In genomic region chr9:4303002-4303401, GRCh38 we compare ENCODE assay signal across 21 cellular contexts. TPM values are rescaled to one million over a fixed set of nuclear protein-coding genes. Genes with fewer than 3 reads are reported as not detected.
DNase-seq lines count a peak whose midpoint lies in the region; ATAC-seq and TF ChIP-seq lines count a peak whose summit lies in the region.
"Had no signal": no experiment of that assay in that cellular context is flagged by ENCODE, and none has a peak within 500 bp of the region (broad histone marks: within the 10 kb centered on the region; RNA-seq: fewer than 3 reads in every experiment).

No MANE protein-coding gene starts in this region.

- peak overlapping the region; percentile 51 for H3K4me2 ChIP-seq in skeletal muscle satellite cell (ENCODE audit: low read length)
- H3K4me2 ChIP-seq: neural progenitor cell had no signal

- DNase-seq in right lobe of liver, result no peak
- peak; percentile 30 for DNase-seq in fibroblast of gingiva (ENCODE audit: low read depth)
- no peak for DNase-seq in HEK293T (ENCODE audit: extremely low spot score)
- DNase-seq in gastrocnemius medialis, result no peak
- DNase-seq: activated CD4-positive, alpha-beta T cell treated with anti-CD3 and anti-CD28 coated beads, Interleukin-2, amount 10 ng/mL, durations not matched to agents 7 days and 5 days; activated effector memory CD4-positive, alpha-beta T cell treated with anti-CD3 and anti-CD28 coated beads, Interleukin-2, amount 50 U/mL, for 16 hours; aorta; CD4-positive, CD25-positive, alpha-beta regulatory T cell; DMS53; KBM-7; mucosa of descending colon; NCI-H2029; NCI-H446 treated with DMSO at 0.1 percent for 48 hours; RPMI8226; SW 1271 had no signal

- H3K27me3 ChIP-seq in liver (ENCODE audit: control insufficient read depth in 4 of 4, insufficient read depth in 4 of 4, low read length in 3 of 4) (no peaks in the 10 kb centered on the region), right lobe of liver (no peaks in the 10 kb centered on the region), skeletal muscle satellite cell (ENCODE audit: control insufficient read depth, insufficient read depth, low read length) (no peaks in the 10 kb centered on the region), gastrocnemius medialis (no peaks in the 10 kb centered on the region)

- H3K4me3 ChIP-seq in liver (ENCODE audit: low read depth in 1 of 3, low read length in 3 of 3) (no peak overlapping the region), right lobe of liver (no peak overlapping the region), skeletal muscle satellite cell (ENCODE audit: low read length) (peak overlapping the region; percentile 16), gastrocnemius medialis (no peak overlapping the region)
- H3K4me3 ChIP-seq: mucosa of descending colon, neural progenitor cell had no signal

- H3K4me1 ChIP-seq in liver (ENCODE audit: control insufficient read depth in 4 of 4, insufficient read depth in 4 of 4, low read length in 3 of 4) (peaks cover 0 to 31% (median 23%) of the 10 kb centered on the region in 4 donors), right lobe of liver (peaks cover 0 to 28% (median 14%) of the 10 kb centered on the region in 4 donors), skeletal muscle satellite cell (ENCODE audit: control insufficient read depth, insufficient read depth, low read length) (peaks cover 35% of the 10 kb centered on the region), gastrocnemius medialis (peaks cover 0 to 4% of the 10 kb centered on the region in 2 donors)
- H3K4me1 ChIP-seq: neural progenitor cell had no signal

- no peak for TF ChIP-seq POLR2A in right lobe of liver (IDR thresholded peaks at IDR 0.05)
- no peak for TF ChIP-seq POLR2A in gastrocnemius medialis (IDR thresholded peaks at IDR 0.05)

- peak in 1 of 2 donors; percentile 32 for TF ChIP-seq RAD21 in liver (IDR thresholded peaks at IDR 0.05)

- H3K27ac ChIP-seq in liver (ENCODE audit: low read depth in 1 of 2, low read length in 2 of 2), result peak overlapping the region; percentile 12 to 23
- peak overlapping the region in 1 of 3 donors; percentile 24 for H3K27ac ChIP-seq in right lobe of liver
- no peak overlapping the region for H3K27ac ChIP-seq in gastrocnemius medialis
- H3K27ac ChIP-seq: neural progenitor cell had no signal

- ATAC-seq in right lobe of liver (no peak), SK-N-SH treated with all-trans-retinoic acid at 6 μM for 48 hours (peak; percentile 6), HG03521 (IDR thresholded peaks at IDR 0.05; ENCODE audit: unreplicated experiment) (no peak), gastrocnemius medialis (no peak)
- ATAC-seq: left lobe of liver, mucosa of descending colon had no signal

- H3K36me3 ChIP-seq in liver (ENCODE audit: control insufficient read depth in 4 of 4, insufficient read depth in 3 of 4, low read depth in 1 of 4, low read length in 3 of 4) (no peaks in the 10 kb centered on the region), right lobe of liver (no peaks in the 10 kb centered on the region), skeletal muscle satellite cell (ENCODE audit: insufficient read depth, low read length) (no peaks in the 10 kb centered on the region), gastrocnemius medialis (no peaks in the 10 kb centered on the region)
- H3K36me3 ChIP-seq: neural progenitor cell had no signal

- in situ Hi-C loops in gastrocnemius medialis (cut with MboI; ENCODE audit: low sequenced_read_pairs in 4 of 4), result no loop called here

- H3K9me3 ChIP-seq in liver (ENCODE audit: control insufficient read depth in 4 of 4, low read length in 3 of 4) (no peaks in the 10 kb centered on the region), right lobe of liver (no peaks in the 10 kb centered on the region), skeletal muscle satellite cell (replicated peaks; ENCODE audit: low read length) (no peaks in the 10 kb centered on the region), gastrocnemius medialis (no peaks in the 10 kb centered on the region)
- H3K9me3 ChIP-seq: mucosa of descending colon had no signal

- CTCF ChIA-PET in HEK293T (lab: Yijun Ruan, JAX), result interaction anchor here (0.6 to 0.8 kb wide), 3 partner anchors 12 to 279 kb away, joined by 3 read pairs; no protein-coding TSS in a partner anchor

- WGBS in liver, result 40% methylated on average over 4 of the region's 4 CpGs
- WGBS in right lobe of liver (ENCODE audit: insufficient coverage, low coverage, low lambda C conversion rate, missing lambda C conversion rate), result 21% methylated on average over 4 of the region's 4 CpGs

- intact Hi-C loops in right lobe of liver (cut with DNase I) (no loop called here), gastrocnemius medialis (cut with DNase I; ENCODE audit: low total_unique reads) (no loop called here)

- POLR2A ChIA-PET in HEK293T (lab: Yijun Ruan, JAX), result no interaction called here

- TF ChIP-seq CTCF in liver (IDR thresholded peaks at IDR 0.05; ENCODE audit: low read depth, low read length, missing input control) (no peak), right lobe of liver (IDR thresholded peaks at IDR 0.05) (no peak), gastrocnemius medialis (IDR thresholded peaks at IDR 0.05 in 4 of 5, conservative IDR thresholded peaks at IDR 0.05 in 1 of 5) (no peak)

- H3K9ac ChIP-seq in liver (ENCODE audit: low read depth in 1 of 2, low read length in 2 of 2), result no peak overlapping the region
- H3K9ac ChIP-seq in skeletal muscle satellite cell (ENCODE audit: low read depth, low read length), result peak overlapping the region; percentile 32
- H3K9ac ChIP-seq: neural progenitor cell had no signal

TF ChIP-seq in liver, 16 proteins besides CTCF, POLR2A, EP300 and RAD21 (continues in another document):
- TF ChIP-seq ATF3 (IDR thresholded peaks at IDR 0.05) (no peak), TAF1 (conservative IDR thresholded peaks at IDR 0.05) (no peak), JUND (IDR thresholded peaks at IDR 0.05) (no peak), HNF4G (IDR thresholded peaks at IDR 0.05) (no peak), HNF4A (conservative IDR thresholded peaks at IDR 0.05) (peak; percentile 4 to 39), RXRA (IDR thresholded peaks at IDR 0.05) (peak; percentile 11 to 41), FOXA2 (IDR thresholded peaks at IDR 0.05) (no peak), YY1 (IDR thresholded peaks at IDR 0.05) (no peak), MAX (IDR thresholded peaks at IDR 0.05) (no peak)

TF ChIP-seq in SK-N-SH treated with all-trans-retinoic acid at 6 μM for 48 hours, 23 proteins besides CTCF, POLR2A, EP300 and RAD21 (continues in another document):
- no peak for TF ChIP-seq ZNF8 (CRISPR knock-in tag; IDR thresholded peaks at IDR 0.05)
- TF ChIP-seq SNAI2 (CRISPR knock-in tag; IDR thresholded peaks at IDR 0.05), result no peak
- TF ChIP-seq PATZ1 (CRISPR knock-in tag; IDR thresholded peaks at IDR 0.05; ENCODE audit: borderline replicate concordance), result no peak
- TF ChIP-seq GLIS3 (CRISPR knock-in tag; IDR thresholded peaks at IDR 0.05), result no peak
- no peak for TF ChIP-seq RARB (CRISPR knock-in tag; IDR thresholded peaks at IDR 0.05)
- TF ChIP-seq ZFP3 (CRISPR knock-in tag; IDR thresholded peaks at IDR 0.05), result no peak
- no peak for TF ChIP-seq ISL1 (CRISPR knock-in tag; IDR thresholded peaks at IDR 0.05)
- TF ChIP-seq ZFP30 (CRISPR knock-in tag; IDR thresholded peaks at IDR 0.05), result no peak
- no peak for TF ChIP-seq BACH2 (CRISPR knock-in tag; IDR thresholded peaks at IDR 0.05; ENCODE audit: borderline replicate concordance)
- TF ChIP-seq CSDC2 (CRISPR knock-in tag; IDR thresholded peaks at IDR 0.05), result no peak

TF ChIP-seq in HEK293T, 16 proteins besides CTCF, POLR2A, EP300 and RAD21:
- TF ChIP-seq TARDBP (IDR thresholded peaks at IDR 0.05) (no peak), LEF1 (IDR thresholded peaks at IDR 0.05; ENCODE audit: borderline replicate concordance) (no peak), BHLHE40 (IDR thresholded peaks at IDR 0.05; ENCODE audit: borderline replicate concordance) (no peak), CTBP1 (IDR thresholded peaks at IDR 0.05; ENCODE audit: borderline replicate concordance) (no peak), PKNOX1 (IDR thresholded peaks at IDR 0.05) (no peak), FOXM1 (IDR thresholded peaks at IDR 0.05; ENCODE audit: borderline replicate concordance) (no peak), L3MBTL2 (conservative IDR thresholded peaks at IDR 0.05) (no peak), ELF4 (IDR thresholded peaks at IDR 0.05) (no peak), ARNT (IDR thresholded peaks at IDR 0.05) (no peak), NFRKB (IDR thresholded peaks at IDR 0.05) (no peak), ZNF384 (IDR thresholded peaks at IDR 0.05) (no peak), SP1 (IDR thresholded peaks at IDR 0.05) (no peak), FOXA1 (IDR thresholded peaks at IDR 0.05) (no peak), FOXK2 (IDR thresholded peaks at IDR 0.05) (no peak), HDGF (IDR thresholded peaks at IDR 0.05; ENCODE audit: borderline replicate concordance) (no peak), SUZ12 (IDR thresholded peaks at IDR 0.05) (no peak)

RNA-seq across cellular contexts. Expression of gene GLIS3, which starts 3.1 kb away (rescaled TPM):
- 10 to 100 TPM in 1 of 2 donors, 1 to 10 TPM in 1; 9.7 to 25.9 TPM for total RNA-seq in liver
- polyA plus RNA-seq in liver, result 1 to 10 TPM; 4.2 to 5.9 TPM
- total RNA-seq in right lobe of liver, result 10 to 100 TPM in 5 of 6 experiments, 1 to 10 TPM in 1; 9.6 to 17.7 (median 11.2) TPM
- total RNA-seq in skeletal muscle satellite cell (2012; rRNA removed), result 39.0 and 79.1 TPM in 2 replicates
- 1 to 10 TPM; 3.9 to 6.7 (median 4.2) TPM for total RNA-seq in gastrocnemius medialis

Comparison
In these comparisons a context has a peak if more than half of its experiments do, and no peak if none do; other contexts are left out.
1. H3K27ac ChIP-seq: peak in liver (2 of 2); none in gastrocnemius medialis (0 of 4).